Comparison of ENCODE assay signal across 9 cellular contexts in genomic region chr16:49281481-49281842, GRCh38. TPM values are rescaled to one million over a fixed set of nuclear protein-coding genes. Genes with fewer than 3 reads are reported as not detected.
DNase-seq lines count a peak whose midpoint lies in the region; ATAC-seq, FAIRE-seq and TF ChIP-seq lines count a peak whose summit lies in the region.
"Had no signal": no experiment of that assay in that cellular context is flagged by ENCODE, and none has a peak within 500 bp of the region (broad histone marks: within the 10 kb centered on the region; RNA-seq: fewer than 3 reads in every experiment).

TSS of gene CBLN1 (minus strand) at chr16:49281838. CDS start at chr16:49281465, 373 bp downstream.

- no peak within 1 kb of the TSS for H3K9ac ChIP-seq in astrocyte (ENCODE audit: low read length)

- no peak for TF ChIP-seq CTCF in right atrium auricular region (IDR thresholded peaks at IDR 0.05)
- TF ChIP-seq CTCF in astrocyte (IDR thresholded peaks at IDR 0.05; ENCODE audit: insufficient read depth, low read depth, low read length), result no peak
- no peak for TF ChIP-seq CTCF in lower leg skin (IDR thresholded peaks at IDR 0.05)

- H3K4me1 ChIP-seq in right atrium auricular region (peaks cover 0 to 56% of the 10 kb centered on the region in 2 donors), astrocyte (ENCODE audit: insufficient read depth, low read length) (peaks cover 3% of the 10 kb centered on the region), urinary bladder (ENCODE audit: insufficient read depth) (peaks cover 6% of the 10 kb centered on the region)

- H3K36me3 Mint-ChIP-seq in astrocyte (ENCODE audit: low read depth, unreplicated experiment), result no peaks in the 10 kb centered on the region

- no peaks in the 10 kb centered on the region for H3K36me3 ChIP-seq in right atrium auricular region
- no peaks in the 10 kb centered on the region for H3K36me3 ChIP-seq in astrocyte (ENCODE audit: insufficient read depth, low read length)
- H3K36me3 ChIP-seq in urinary bladder (ENCODE audit: insufficient read depth), result no peaks in the 10 kb centered on the region

- H4K20me1 ChIP-seq in astrocyte (ENCODE audit: insufficient read depth, low read length), result no peaks in the 10 kb centered on the region

- FAIRE-seq in astrocyte (lab: Jason Lieb, UNC), result no peak

- no peaks in the 10 kb centered on the region for H3K9me3 ChIP-seq in right atrium auricular region
- no peaks in the 10 kb centered on the region for H3K9me3 ChIP-seq in astrocyte (ENCODE audit: insufficient read depth, low read depth, low read length)

- intact Hi-C loops in Right ventricle myocardium superior (cut with DNase I), result no loop called here
- intact Hi-C loops in lower leg skin (cut with DNase I; ENCODE audit: low total_unique reads), result no loop called here

- no peak for ATAC-seq in Right ventricle myocardium superior (ENCODE audit: poor library complexity)

- no peak for TF ChIP-seq POLR2A in lower leg skin (IDR thresholded peaks at IDR 0.05)

- peak within 1 kb of the TSS; percentile 32 to 51 for H3K4me3 ChIP-seq in right atrium auricular region
- H3K4me3 ChIP-seq in astrocyte (ENCODE audit: insufficient read depth, low read depth, low read length), result no peak within 1 kb of the TSS
- H3K4me3 ChIP-seq in urinary bladder (ENCODE audit: low read depth, low read length), result peak within 1 kb of the TSS; percentile 40
- no peak within 1 kb of the TSS for H3K4me3 ChIP-seq in lower leg skin (ENCODE audit: low read depth, poor library complexity, severe bottlenecking)

- H3K27me3 Mint-ChIP-seq in astrocyte (ENCODE audit: low read depth, unreplicated experiment), result peaks cover 77% of the 10 kb centered on the region

- peak within 1 kb of the TSS; percentile 48 for H3K27ac Mint-ChIP-seq in astrocyte (ENCODE audit: unreplicated experiment)

- H3K4me2 ChIP-seq in astrocyte (ENCODE audit: low read length), result peak within 1 kb of the TSS; percentile 50

- H3K79me2 ChIP-seq in astrocyte (ENCODE audit: insufficient read depth, low read length), result no peaks in the 10 kb centered on the region

- WGBS in urinary bladder, result under 1% methylated on average over 42 of the region's 45 CpGs
- whole genome bisulfite sequencing in lower leg skin, 2 donors, result 0 to 2% methylated on average over 31 to 40 of the region's 45 CpGs

- DNase-seq in right atrium auricular region (ENCODE audit: low spot score) (no peak), Right ventricle myocardium superior (no peak), astrocyte (ENCODE audit: low read depth) (no peak), mucosa of gallbladder (ENCODE audit: low spot score) (no peak), anterior cingulate cortex (lab: John Stamatoyannopoulos, UW) (no peak), NCI-H1436 (lab: John Stamatoyannopoulos, UW) (no peak), lower leg skin (ENCODE audit: low spot score in 2 of 2) (no peak)

- H3K27ac ChIP-seq in right atrium auricular region, result no peak within 1 kb of the TSS
- H3K27ac ChIP-seq in astrocyte (ENCODE audit: low read depth, low read length), result no peak within 1 kb of the TSS
- no peak within 1 kb of the TSS for H3K27ac ChIP-seq in urinary bladder (ENCODE audit: low read depth)

- no peak within 1 kb of the TSS for H2AFZ ChIP-seq in astrocyte (ENCODE audit: low read depth, low read length)

- H3K9me3 Mint-ChIP-seq in astrocyte (ENCODE audit: unreplicated experiment), result no peaks in the 10 kb centered on the region

- peak within 1 kb of the TSS; percentile 83 for H3K4me3 Mint-ChIP-seq in astrocyte (ENCODE audit: unreplicated experiment)

- peaks cover 2% of the 10 kb centered on the region for H3K4me1 Mint-ChIP-seq in astrocyte (ENCODE audit: low read depth, unreplicated experiment)

- peaks cover 47 to 48% of the 10 kb centered on the region in 2 donors for H3K27me3 ChIP-seq in right atrium auricular region
- peaks cover 69% of the 10 kb centered on the region for H3K27me3 ChIP-seq in astrocyte (ENCODE audit: insufficient read depth, low read length)

RNA-seq across cellular contexts. Expression of gene CBLN1, which starts in this region (rescaled TPM):
- 1 to 10 TPM in 1 of 2 donors, under 1 TPM in 1; 0.98 to 1.9 TPM for total RNA-seq in right atrium auricular region
- total RNA-seq in Right ventricle myocardium superior, result 1.5 TPM
- total RNA-seq in astrocyte, result 0.11 TPM in 1 of 2 replicates, not detected in the other
- total RNA-seq in mucosa of gallbladder, result 18.2 TPM
- total RNA-seq in urinary bladder, result 6.8 TPM
- polyA plus RNA-seq in urinary bladder, result 0.04 TPM
- 1 to 10 TPM in 1 of 4 donors, under 1 TPM in 3; 0.27 to 1.2 (median 0.53) TPM for total RNA-seq in lower leg skin
- total RNA-seq: T-helper 1 cell treated with Interleukin-12 subunit alpha and Interleukin-12 subunit beta and Interleukin-4 antibody, amounts not matched to agents 30 ng/mL and 1 ng/mL, for 36 hours had no signal

Comparison
In these comparisons a context has a peak if more than half of its experiments do, and no peak if none do; other contexts are left out.
1. H3K4me3 ChIP-seq: peak in right atrium auricular region (2 of 2) and urinary bladder (single experiment); none in astrocyte (single experiment) and lower leg skin (single experiment).